In genomic region chr17:61416540-61417363, GRCh38 we compare ENCODE assay signal across 8 cellular contexts. TPM values are rescaled to one million over a fixed set of nuclear protein-coding genes. Genes with fewer than 3 reads are reported as not detected.
DNase-seq lines count a peak whose midpoint lies in the region; ATAC-seq and TF ChIP-seq lines count a peak whose summit lies in the region.

No MANE protein-coding gene starts in this region.

- H3K36me3 Mint-ChIP-seq in activated CD4-positive, alpha-beta memory T cell treated with anti-CD3 and anti-CD28 coated beads, Interleukin-2, amount 10 ng/mL, durations not matched to agents 7 days and 5 days (ENCODE audit: low read depth) = no peaks in the 10 kb centered on the region

- H3K27ac Mint-ChIP-seq in activated CD4-positive, alpha-beta memory T cell treated with anti-CD3 and anti-CD28 coated beads, Interleukin-2, amount 10 ng/mL, durations not matched to agents 7 days and 5 days = no peak overlapping the region

- no CpG with 5 or more reads among the region's 43 CpGs for WGBS in mesendoderm (ENCODE audit: extremely low coverage, insufficient coverage, low lambda C conversion rate)

- no peak overlapping the region for H2BK120ac ChIP-seq in mesendoderm (ENCODE audit: low read depth, low read length)

- no peak overlapping the region for H3K4me3 Mint-ChIP-seq in activated CD4-positive, alpha-beta memory T cell treated with anti-CD3 and anti-CD28 coated beads, Interleukin-2, amount 10 ng/mL, durations not matched to agents 7 days and 5 days

- H2BK5ac ChIP-seq in mesendoderm (ENCODE audit: low read length) = no peak overlapping the region

- peak; percentile 74 for DNase-seq in DMS53 treated with DMSO at 0.1 percent for 48 hours (lab: John Stamatoyannopoulos, UW; ENCODE audit: unreplicated experiment)
- DNase-seq in NCI-H748 (lab: John Stamatoyannopoulos, UW; ENCODE audit: unreplicated experiment) = peak; percentile 76
- peak; percentile 66 for DNase-seq in activated CD4-positive, alpha-beta memory T cell treated with anti-CD3 and anti-CD28 coated beads, Interleukin-2, amount 10 ng/mL, durations not matched to agents 7 days and 5 days
- DNase-seq in epithelial cell of esophagus (ENCODE audit: low read depth) = peak; percentile 53
- peak; percentile 95 for DNase-seq in mesendoderm
- DNase-seq in stimulated activated naive CD4-positive, alpha-beta T cell (lab: John Stamatoyannopoulos, UW) = peak in 5 of 6 experiments; percentile 12 to 43 (median 41)

- H3K4me3 ChIP-seq in epithelial cell of esophagus (ENCODE audit: low read length) (no peak overlapping the region), mesendoderm (ENCODE audit: low read length) (no peak overlapping the region)

- H3K56ac ChIP-seq in mesendoderm (ENCODE audit: low read length) = peak overlapping the region; percentile 78

- no peak overlapping the region for H2BK15ac ChIP-seq in mesendoderm (replicated peaks; ENCODE audit: low read depth)

- H4K8ac ChIP-seq in mesendoderm (ENCODE audit: low read depth, low read length) = no peak overlapping the region

- H3K27me3 Mint-ChIP-seq in activated CD4-positive, alpha-beta memory T cell treated with anti-CD3 and anti-CD28 coated beads, Interleukin-2, amount 10 ng/mL, durations not matched to agents 7 days and 5 days = peaks cover 38% of the 10 kb centered on the region

- H3K27ac ChIP-seq in mesendoderm (ENCODE audit: low read depth, low read length) = no peak overlapping the region

- POLR2A ChIA-PET in activated CD4-positive, alpha-beta memory T cell treated with anti-CD3 and anti-CD28 coated beads, Interleukin-2, amount 10 ng/mL, durations not matched to agents 7 days and 5 days (lab: Charles Lee) = no interaction called here

- ATAC-seq in HG03175 (IDR thresholded peaks at IDR 0.05; ENCODE audit: unreplicated experiment) = peak; percentile 46
- ATAC-seq in GM19455 (IDR thresholded peaks at IDR 0.05; ENCODE audit: unreplicated experiment) = no peak

- H3K36me3 ChIP-seq in mesendoderm (ENCODE audit: control insufficient read depth, insufficient read depth, low read length) = no peaks in the 10 kb centered on the region

- CTCF ChIA-PET in activated CD4-positive, alpha-beta memory T cell treated with anti-CD3 and anti-CD28 coated beads, Interleukin-2, amount 10 ng/mL, durations not matched to agents 7 days and 5 days (lab: Charles Lee) = interaction anchor here (1.2 kb wide), 1 partner anchor 78 kb away, joined by 3 read pairs; no protein-coding TSS in a partner anchor

- peak overlapping the region; percentile 57 for H3K9ac ChIP-seq in mesendoderm (ENCODE audit: low read length)

- H2AK5ac ChIP-seq in mesendoderm (ENCODE audit: low read length) = no peak overlapping the region

- H3K4me1 Mint-ChIP-seq in activated CD4-positive, alpha-beta memory T cell treated with anti-CD3 and anti-CD28 coated beads, Interleukin-2, amount 10 ng/mL, durations not matched to agents 7 days and 5 days = peaks cover 6% of the 10 kb centered on the region

- H3K4me2 ChIP-seq in mesendoderm (ENCODE audit: low read length) = peak overlapping the region; percentile 46

- H3K27me3 ChIP-seq in mesendoderm (ENCODE audit: insufficient read depth, low read length, poor library complexity) = no peaks in the 10 kb centered on the region

- no peaks in the 10 kb centered on the region for H3K9me3 Mint-ChIP-seq in activated CD4-positive, alpha-beta memory T cell treated with anti-CD3 and anti-CD28 coated beads, Interleukin-2, amount 10 ng/mL, durations not matched to agents 7 days and 5 days

- H3K23ac ChIP-seq in mesendoderm (ENCODE audit: low read length) = no peak overlapping the region

- H3K4me1 ChIP-seq in mesendoderm (ENCODE audit: control insufficient read depth, low read depth, low read length) = peaks cover 8% of the 10 kb centered on the region

- no peak overlapping the region for H4K5ac ChIP-seq in mesendoderm (ENCODE audit: low read length)

- H3K79me2 ChIP-seq in mesendoderm (ENCODE audit: control insufficient read depth, insufficient read depth, low read length) = no peaks in the 10 kb centered on the region

- H3K4ac ChIP-seq in mesendoderm (ENCODE audit: low read depth, low read length) = no peak overlapping the region

- no peaks in the 10 kb centered on the region for H3K79me1 ChIP-seq in mesendoderm (ENCODE audit: low read length)

- peak; percentile 92 for TF ChIP-seq CTCF in epithelial cell of esophagus (IDR thresholded peaks at IDR 0.05; ENCODE audit: insufficient read depth, low read depth, low read length, missing control alignments)

- no peak overlapping the region for H3K18ac ChIP-seq in mesendoderm (ENCODE audit: low read length)

RNA-seq across cellular contexts. Expression of gene TBX2, which starts 17.1 kb away (rescaled TPM):
- not detected for total RNA-seq in activated CD4-positive, alpha-beta memory T cell treated with anti-CD3 and anti-CD28 coated beads, Interleukin-2, amount 10 ng/mL, durations not matched to agents 7 days and 5 days
- polyA plus RNA-seq in mesendoderm (2013, experiment 1 of 2) = 0.01 TPM
- polyA plus RNA-seq in mesendoderm (2013, experiment 2 of 2) = 0.01 TPM

RNA-seq across cellular contexts. Expression of gene TBX4, which starts 35.5 kb away (rescaled TPM):
- total RNA-seq in activated CD4-positive, alpha-beta memory T cell treated with anti-CD3 and anti-CD28 coated beads, Interleukin-2, amount 10 ng/mL, durations not matched to agents 7 days and 5 days = not detected
- polyA plus RNA-seq in mesendoderm (2013, experiment 1 of 2) = 0.06 TPM
- polyA plus RNA-seq in mesendoderm (2013, experiment 2 of 2) = 0.13 TPM

Comparison
In these comparisons a context has a peak if more than half of its experiments do, and no peak if none do; other contexts are left out.
1. DNase-seq: peak in every context shown above with its lines; median percentile 95 in mesendoderm; 76 in NCI-H748; 74 in DMS53 treated with DMSO at 0.1 percent for 48 hours; 66 in activated CD4-positive, alpha-beta memory T cell treated with anti-CD3 and anti-CD28 coated beads, Interleukin-2, amount 10 ng/mL, durations not matched to agents 7 days and 5 days; 53 in epithelial cell of esophagus; 41 in stimulated activated naive CD4-positive, alpha-beta T cell.